In genomic region chr17:82399030-82399429, GRCh38 we compare ENCODE assay signal across 1 cellular context.
TF ChIP-seq lines count a peak whose summit lies in the region.

No MANE protein-coding gene starts in this region.

TF ChIP-seq in endothelial cell of umbilical vein, 7 proteins besides CTCF, POLR2A, EP300 and RAD21:
- TF ChIP-seq FOS (IDR thresholded peaks at IDR 0.05; ENCODE audit: borderline replicate concordance, insufficient read depth, low read length) (no peak), POLR2AphosphoS5 (IDR thresholded peaks at IDR 0.05; ENCODE audit: insufficient read depth, low read depth, low read length) (no peak), EZH2 (IDR thresholded peaks at IDR 0.05; ENCODE audit: borderline replicate concordance, low read depth, low read length, severe bottlenecking) (no peak), GATA2 (IDR thresholded peaks at IDR 0.05; ENCODE audit: insufficient read depth, insufficient read length, low read depth, low read length) (no peak), MAX (IDR thresholded peaks at IDR 0.05; ENCODE audit: insufficient read depth, insufficient read length) (no peak), JUN (IDR thresholded peaks at IDR 0.05; ENCODE audit: borderline replicate concordance, insufficient read depth, insufficient read length, low read depth) (no peak), MYC (IDR thresholded peaks at IDR 0.05; ENCODE audit: low read depth, low read length) (no peak)
